Comparison of ENCODE assay signal across 8 cellular contexts in genomic region chr12:133181238-133181959, GRCh38. TPM values are rescaled to one million over a fixed set of nuclear protein-coding genes. Genes with fewer than 3 reads are reported as not detected.
DNase-seq lines count a peak whose midpoint lies in the region; ATAC-seq, FAIRE-seq and TF ChIP-seq lines count a peak whose summit lies in the region.

Gene ZNF268 (plus strand): TSS chr12:133181495. CDS start chr12:133181998, 503 bp downstream.

- peak; percentile 91 for FAIRE-seq in GM12891 (lab: Jason Lieb, UNC)

- H3K4me3 Mint-ChIP-seq in T-helper 1 cell treated with Interleukin-12 subunit alpha and Interleukin-12 subunit beta and Interleukin-4 antibody, amounts not matched to agents 30 μg/mL and 1 μg/mL, for 36 hours = peak within 1 kb of the TSS; percentile 98

- H3K4me3 ChIP-seq in left ventricle myocardium inferior (peak within 1 kb of the TSS; percentile 91), prostate gland (peak within 1 kb of the TSS; percentile 69 to 71), urinary bladder (ENCODE audit: low read depth, low read length) (peak within 1 kb of the TSS; percentile 65)

- H3K27me3 Mint-ChIP-seq in T-helper 1 cell treated with Interleukin-12 subunit alpha and Interleukin-12 subunit beta and Interleukin-4 antibody, amounts not matched to agents 30 μg/mL and 1 μg/mL, for 36 hours (ENCODE audit: low read depth) = no peaks in the 10 kb centered on the region

- peak; percentile 85 for TF ChIP-seq CTCF in left ventricle myocardium inferior (IDR thresholded peaks at IDR 0.05; ENCODE audit: borderline replicate concordance)
- peak; percentile 65 to 88 (median 84) for TF ChIP-seq CTCF in prostate gland (IDR thresholded peaks at IDR 0.05)

- H3K36me3 ChIP-seq in left ventricle myocardium inferior = peaks cover 39% of the 10 kb centered on the region
- no peaks in the 10 kb centered on the region for H3K36me3 ChIP-seq in prostate gland
- peaks cover 4% of the 10 kb centered on the region for H3K36me3 ChIP-seq in urinary bladder (ENCODE audit: insufficient read depth)

- intact Hi-C loops in left ventricle myocardium inferior (cut with micrococcal nuclease) = no loop called here
- intact Hi-C loops in prostate gland (cut with DNase I) = loop anchor here (2.0 kb wide), 1 partner anchor 51 kb away; the partner anchor contains the start of genes ZNF10 and ZNF891

- peaks cover 12% of the 10 kb centered on the region for H3K4me1 Mint-ChIP-seq in T-helper 1 cell treated with Interleukin-12 subunit alpha and Interleukin-12 subunit beta and Interleukin-4 antibody, amounts not matched to agents 30 μg/mL and 1 μg/mL, for 36 hours (ENCODE audit: low read depth)

- DNase-seq in GM12891 (ENCODE audit: insufficient read length, low spot score) (peak; percentile 82), NCI-H1436 (lab: John Stamatoyannopoulos, UW) (peak; percentile 94), amygdala (lab: John Stamatoyannopoulos, UW) (peak; percentile 27 to 91 (median 76)), left ventricle myocardium inferior (peak; percentile 91), prostate gland (ENCODE audit: low spot score) (peak; percentile 82)

- H3K27ac ChIP-seq in left ventricle myocardium inferior (replicated peaks) = peak within 1 kb of the TSS; percentile 77
- peak within 1 kb of the TSS; percentile 36 to 38 for H3K27ac ChIP-seq in prostate gland
- no peak within 1 kb of the TSS for H3K27ac ChIP-seq in urinary bladder (ENCODE audit: low read depth)

- WGBS in prostate gland = 2% methylated on average over 38 of the region's 40 CpGs
- 1% methylated on average over 40 of the region's 40 CpGs for WGBS in urinary bladder

- peaks cover 19% of the 10 kb centered on the region for H3K4me1 ChIP-seq in left ventricle myocardium inferior
- H3K4me1 ChIP-seq in prostate gland (replicated peaks) = no peaks in the 10 kb centered on the region
- H3K4me1 ChIP-seq in urinary bladder (ENCODE audit: insufficient read depth) = no peaks in the 10 kb centered on the region

- H3K9me3 Mint-ChIP-seq in T-helper 1 cell treated with Interleukin-12 subunit alpha and Interleukin-12 subunit beta and Interleukin-4 antibody, amounts not matched to agents 30 μg/mL and 1 μg/mL, for 36 hours = peaks cover 68% of the 10 kb centered on the region

- H3K27me3 ChIP-seq in left ventricle myocardium inferior (ENCODE audit: low read depth) (no peaks in the 10 kb centered on the region), prostate gland (replicated peaks; ENCODE audit: insufficient read depth) (no peaks in the 10 kb centered on the region)

- peaks cover 62% of the 10 kb centered on the region for H3K36me3 Mint-ChIP-seq in T-helper 1 cell treated with Interleukin-12 subunit alpha and Interleukin-12 subunit beta and Interleukin-4 antibody, amounts not matched to agents 30 μg/mL and 1 μg/mL, for 36 hours (ENCODE audit: low read depth)

- peak; percentile 96 for ATAC-seq in HG02798 (IDR thresholded peaks at IDR 0.05; ENCODE audit: poor library complexity, unreplicated experiment)

- peaks cover 82% of the 10 kb centered on the region for H3K9me3 ChIP-seq in left ventricle myocardium inferior (replicated peaks)
- no peaks in the 10 kb centered on the region for H3K9me3 ChIP-seq in prostate gland

- TF ChIP-seq POLR2A in GM12891 (IDR thresholded peaks at IDR 0.05; ENCODE audit: low read depth, low read length) (peak; percentile 76), prostate gland (IDR thresholded peaks at IDR 0.05) (no peak)

- H3K27ac Mint-ChIP-seq in T-helper 1 cell treated with Interleukin-12 subunit alpha and Interleukin-12 subunit beta and Interleukin-4 antibody, amounts not matched to agents 30 μg/mL and 1 μg/mL, for 36 hours = peak within 1 kb of the TSS; percentile 95

TF ChIP-seq in GM12891, 5 proteins besides CTCF, POLR2A, EP300 and RAD21:
- TF ChIP-seq TAF1 (IDR thresholded peaks at IDR 0.05; ENCODE audit: low read depth, low read length) (peak; percentile 36; the same call in 1 of the 2 replicates), POLR2AphosphoS5 (IDR thresholded peaks at IDR 0.05; ENCODE audit: low read depth, low read length) (peak; percentile 76), SPI1 (IDR thresholded peaks at IDR 0.05; ENCODE audit: low read depth, low read length) (no peak), PAX5 (IDR thresholded peaks at IDR 0.05; ENCODE audit: insufficient read depth, low read length, severe bottlenecking) (peak; percentile 50), POU2F2 (IDR thresholded peaks at IDR 0.05; ENCODE audit: low read depth, low read length) (no peak)
TF ChIP-seq in GM12891: peak in this region for 3.

RNA-seq across cellular contexts. Expression of gene ZNF268, which starts in this region (rescaled TPM):
- 7.1 TPM for polyA plus RNA-seq in GM12891 (2012; ENCODE audit: low read depth, missing spikeins)
- 8.2 TPM for total RNA-seq in left ventricle myocardium inferior
- 10 to 100 TPM; 22.6 to 33.2 TPM for total RNA-seq in prostate gland
- total RNA-seq in urinary bladder = 50.1 TPM
- polyA plus RNA-seq in urinary bladder = 11.5 TPM
